Comparison of ENCODE assay signal across 8 cellular contexts in the genomic region with DNA sequence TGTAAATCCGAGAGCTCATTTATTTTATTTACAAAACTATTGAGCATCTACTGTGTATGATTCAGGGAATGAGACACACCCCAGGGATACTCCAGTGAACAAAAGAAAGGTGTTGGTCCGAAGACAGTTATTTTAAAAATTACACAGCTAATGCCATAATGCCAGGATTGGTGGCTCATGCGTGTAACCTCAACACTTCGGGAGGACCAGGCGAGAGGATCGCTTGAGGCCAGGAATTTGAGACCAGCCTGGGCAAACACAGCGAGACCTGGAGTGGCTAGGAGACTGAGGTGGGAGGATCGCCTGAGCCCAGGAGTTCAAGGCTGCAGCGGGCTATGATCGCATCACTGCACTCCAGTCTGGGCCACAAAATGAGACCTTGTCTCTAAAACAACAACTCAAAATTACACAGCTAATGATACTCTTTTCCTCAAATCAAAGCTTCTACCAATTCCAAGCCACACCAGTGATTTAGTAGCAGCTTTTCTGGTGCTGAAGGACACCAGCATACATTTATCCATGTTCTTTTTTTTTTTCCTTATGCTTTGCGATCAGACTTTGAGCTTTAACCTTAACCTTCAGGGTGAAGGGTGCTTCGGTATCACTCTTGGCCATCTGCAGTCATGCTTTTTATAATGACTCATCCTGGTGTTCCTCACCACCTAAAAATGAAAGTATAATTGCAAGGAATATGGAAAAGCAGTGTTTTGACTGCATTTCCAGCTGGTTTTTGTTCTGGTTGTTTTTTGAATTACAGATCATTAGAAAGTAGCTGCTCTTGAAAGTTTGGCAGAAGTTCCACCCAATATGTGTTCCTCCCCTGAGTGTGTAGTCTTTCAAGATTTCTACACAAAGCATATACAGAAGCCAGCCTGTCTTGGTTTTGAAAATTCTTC. TPM values are rescaled to one million over a fixed set of nuclear protein-coding genes. Genes with fewer than 3 reads are reported as not detected.
A peak's percentile ranks its signal among the peaks of the same experiment; 100 is the strongest.
DNase-seq lines count a peak whose midpoint lies in the region; ATAC-seq, FAIRE-seq and TF ChIP-seq lines count a peak whose summit lies in the region.

No MANE protein-coding gene starts in this region.

- H3K27me3 ChIP-seq in bronchial epithelial cell (ENCODE audit: control insufficient read depth, insufficient read depth, low read length) (no peaks in the 10 kb centered on the region), mononuclear cell (ENCODE audit: insufficient read depth, low read length) (peaks cover 21% of the 10 kb centered on the region)

- no peaks in the 10 kb centered on the region for H3K9me3 ChIP-seq in mononuclear cell (ENCODE audit: low read depth, low read length)

- H3K4me1 ChIP-seq in mononuclear cell (ENCODE audit: insufficient read depth, low read length) = peaks cover 17% of the 10 kb centered on the region

- TF ChIP-seq CTCF in bronchial epithelial cell (IDR thresholded peaks at IDR 0.05; ENCODE audit: insufficient read depth, low read length, severe bottlenecking) = no peak

- FAIRE-seq in bronchial epithelial cell (lab: Jason Lieb, UNC) = no peak

- H3K4me3 ChIP-seq in bronchial epithelial cell (ENCODE audit: low read depth, low read length) = peak overlapping the region; percentile 60
- H3K4me3 ChIP-seq in mononuclear cell (ENCODE audit: low read length) = peak overlapping the region; percentile 51

- ATAC-seq in GM19455 (IDR thresholded peaks at IDR 0.05; ENCODE audit: unreplicated experiment) (no peak), GM21423 (IDR thresholded peaks at IDR 0.05; ENCODE audit: unreplicated experiment) (no peak), GM21390 (IDR thresholded peaks at IDR 0.05; ENCODE audit: unreplicated experiment) (no peak), HG02623 (IDR thresholded peaks at IDR 0.05; ENCODE audit: unreplicated experiment) (no peak)

- DNase-seq in GM03348 (ENCODE audit: low spot score) = peak; percentile 48
- peak; percentile 35 for DNase-seq in NCI-H345 (lab: John Stamatoyannopoulos, UW)
- DNase-seq in bronchial epithelial cell (ENCODE audit: low read depth) = peak; percentile 42

- no peaks in the 10 kb centered on the region for H3K36me3 ChIP-seq in bronchial epithelial cell (ENCODE audit: control insufficient read depth, insufficient read depth, low read length)

RNA-seq across cellular contexts. Expression of a gene that starts 1.1 kb away (rescaled TPM):
- total RNA-seq in bronchial epithelial cell = 1.5 and 2.4 TPM in 2 replicates
- total RNA-seq in mononuclear cell = 4.9 TPM

RNA-seq across cellular contexts. Expression of a gene that starts 26.9 kb away (rescaled TPM):
- total RNA-seq in bronchial epithelial cell (4.5 and 6.5 TPM in 2 replicates), mononuclear cell (2.7 TPM)
